Comparison of ENCODE assay signal across 23 cellular contexts in the genomic region with DNA sequence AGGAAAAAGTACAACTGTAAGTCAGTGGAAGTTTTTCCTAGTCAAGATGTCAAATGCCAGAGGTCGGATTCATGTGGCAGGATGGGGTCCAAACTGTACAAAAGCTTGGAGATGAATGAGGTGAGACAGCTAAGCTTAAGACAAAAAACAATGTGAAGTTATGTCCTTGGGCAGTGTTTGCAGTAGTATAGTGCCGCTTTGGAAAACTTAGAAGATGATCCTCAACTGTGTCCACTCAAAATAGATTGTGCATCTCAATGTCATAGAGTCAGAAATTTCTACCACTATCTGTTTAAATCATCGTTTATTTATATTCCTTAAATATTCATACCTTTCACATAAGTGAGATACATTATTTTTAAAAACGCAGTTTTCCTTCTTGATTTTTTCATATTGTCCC.
"Had no signal": no experiment of that assay in that cellular context is flagged by ENCODE, and none has a peak within 500 bp of the region (broad histone marks: within the 10 kb centered on the region; RNA-seq: fewer than 3 reads in every experiment).

No MANE protein-coding gene starts in this region.

- DNase-seq: activated CD4-positive, alpha-beta T cell treated with anti-CD3 and anti-CD28 coated beads, Interleukin-2, amount 50 U/mL, for 1 hour; activated effector memory CD4-positive, alpha-beta T cell treated with anti-CD3 and anti-CD28 coated beads, Interleukin-2, amount 50 U/mL, for 16 hours; activated T-cell treated with anti-CD3 and anti-CD28 coated beads, Interleukin-2, amount 50 U/mL, for 4 hours; anterior cingulate cortex; brain microvascular endothelial cell; central memory CD4-positive, alpha-beta T cell; colonic mucosa; heart left ventricle; kidney; stimulated activated CD4-positive, alpha-beta T cell treated with anti-CD3 and anti-CD28 coated beads, Interleukin-2, amount 100 ng/mL, for 24 hours; stimulated activated naive CD4-positive, alpha-beta T cell treated with Interleukin-2 at 50 U/mL for 16 hours; T-helper 1 cell; T1000; transverse colon had no signal

- H3K27me3 ChIP-seq: brain microvascular endothelial cell, colonic mucosa, gastroesophageal sphincter, heart left ventricle, right atrium auricular region, transverse colon, vagina had no signal

- H3K4me1 Mint-ChIP-seq: mesothelial cell of epicardium had no signal

- H3K27ac ChIP-seq: brain microvascular endothelial cell, colonic mucosa, heart left ventricle, right atrium auricular region, transverse colon, vagina had no signal

- H3K4me1 ChIP-seq: colonic mucosa had no signal

- H3K9me3 Mint-ChIP-seq: activated T-cell treated with anti-CD3 and anti-CD28 coated beads, Interleukin-2, amount 50 U/mL, for 4 hours; mesothelial cell of epicardium; neural crest cell had no signal

- H3K36me3 ChIP-seq: colonic mucosa, gastroesophageal sphincter, right atrium auricular region, transverse colon had no signal

- H3K36me3 Mint-ChIP-seq: mesothelial cell of epicardium had no signal

- H3K27me3 Mint-ChIP-seq: progenitor cell of endocrine pancreas had no signal

- H3K4me3 ChIP-seq: colonic mucosa, gastroesophageal sphincter, heart left ventricle, lung, right atrium auricular region, transverse colon, vagina had no signal

- H3K9me3 ChIP-seq: colonic mucosa, gastroesophageal sphincter, heart left ventricle, right atrium auricular region, transverse colon, vagina had no signal

- H3K27ac Mint-ChIP-seq: mesothelial cell of epicardium, progenitor cell of endocrine pancreas had no signal

- ATAC-seq: activated T-cell treated with anti-CD3 and anti-CD28 coated beads, Interleukin-2, amount 50 U/mL, for 4 hours; gastroesophageal sphincter; heart left ventricle; left lobe of liver; SK-N-SH treated with all-trans-retinoic acid at 6 μM for 48 hours had no signal

- H3K4me3 Mint-ChIP-seq: activated T-cell treated with anti-CD3 and anti-CD28 coated beads, Interleukin-2, amount 50 U/mL, for 4 hours; mesothelial cell of epicardium; neural crest cell had no signal
